8 cellular contexts compared by ENCODE assay signal in the genomic region with DNA sequence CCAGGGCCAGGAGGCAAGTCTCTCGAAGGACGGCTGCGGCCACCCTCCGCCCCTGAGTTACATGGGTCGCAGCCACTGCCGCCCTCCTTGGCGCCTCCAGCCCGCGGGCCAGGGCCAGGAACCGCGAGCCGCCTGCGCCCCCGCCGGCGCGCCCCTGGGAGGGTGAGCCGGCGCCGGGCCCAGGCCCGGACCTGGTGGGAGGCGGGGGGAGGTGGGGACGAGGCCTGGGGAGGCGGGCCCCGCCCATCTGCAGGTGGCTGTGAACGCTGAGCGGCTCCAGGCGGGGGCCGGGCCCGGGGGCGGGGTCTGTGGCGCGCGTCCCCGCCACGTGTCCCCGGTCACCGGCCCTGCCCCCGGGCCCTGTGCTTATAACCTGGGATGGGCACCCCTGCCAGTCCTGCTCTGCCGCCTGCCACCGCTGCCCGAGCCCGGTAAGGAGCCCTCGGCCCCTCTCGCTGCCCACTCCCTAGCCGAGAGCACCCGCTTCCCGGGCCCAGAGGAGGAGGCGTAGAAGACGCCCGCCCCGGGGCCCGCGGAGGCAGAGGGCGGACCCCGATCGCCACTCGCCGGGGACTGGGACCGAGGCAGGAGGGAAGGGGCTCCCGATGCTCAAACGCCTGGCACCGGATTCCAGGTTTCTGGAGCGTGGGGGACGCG. TPM values are rescaled to one million over a fixed set of nuclear protein-coding genes. Genes with fewer than 3 reads are reported as not detected.
A peak's percentile ranks its signal among the peaks of the same experiment; 100 is the strongest.
DNase-seq lines count a peak whose midpoint lies in the region; ATAC-seq and TF ChIP-seq lines count a peak whose summit lies in the region.

A gene (plus strand): TSS at position 397 of the 657 bp plus-strand sequence. CDS start 7,268 bp downstream, outside the sequence.

- TF ChIP-seq POLR2A in lower leg skin (IDR thresholded peaks at IDR 0.05), result no peak

- H3K27ac ChIP-seq in BLaER1 (peak within 1 kb of the TSS; percentile 83), WERI-Rb-1 (peak within 1 kb of the TSS; percentile 90), cingulate gyrus (ENCODE audit: low read depth, low read length) (peak within 1 kb of the TSS; percentile 39)

- ATAC-seq in GM18519 (IDR thresholded peaks at IDR 0.05; ENCODE audit: low FRiP score, unreplicated experiment) (no peak), HG03175 (IDR thresholded peaks at IDR 0.05; ENCODE audit: unreplicated experiment) (no peak)

- no peaks in the 10 kb centered on the region for H4K20me1 ChIP-seq in BLaER1

- peak within 1 kb of the TSS; percentile 84 for H3K4me3 ChIP-seq in BLaER1
- H3K4me3 ChIP-seq in WERI-Rb-1 (ENCODE audit: low read depth, low read length), result peak within 1 kb of the TSS; percentile 67
- H3K4me3 ChIP-seq in lower leg skin (ENCODE audit: low read depth, poor library complexity, severe bottlenecking), result peak within 1 kb of the TSS; percentile 37

- H3K9ac ChIP-seq in BLaER1, result peak within 1 kb of the TSS; percentile 85

- peaks cover 56% of the 10 kb centered on the region for H3K4me1 ChIP-seq in BLaER1

- H3K4me2 ChIP-seq in BLaER1, result peak within 1 kb of the TSS; percentile 98

- H3K27me3 Mint-ChIP-seq in IgD-negative memory B cell, result peaks cover 28% of the 10 kb centered on the region

- 0% methylated on average over 21 of the region's 66 CpGs for WGBS in lower leg skin, 2 donors

- peak within 1 kb of the TSS; percentile 26 to 79 (median 58) for H3K4me3 Mint-ChIP-seq in IgD-negative memory B cell

- H3K27ac Mint-ChIP-seq in IgD-negative memory B cell, result no peak within 1 kb of the TSS

- intact Hi-C loops in lower leg skin (cut with DNase I; ENCODE audit: low total_unique reads), result no loop called here

- peaks cover 2 to 9% (median 6%) of the 10 kb centered on the region in 3 donors for H3K9me3 Mint-ChIP-seq in IgD-negative memory B cell

- H3K9me3 ChIP-seq in BLaER1 (peaks cover 16% of the 10 kb centered on the region), WERI-Rb-1 (ENCODE audit: severe bottlenecking) (peaks cover 13% of the 10 kb centered on the region)

- H3K36me3 Mint-ChIP-seq in IgD-negative memory B cell, result peaks cover 2% of the 10 kb centered on the region

- peaks cover 7% of the 10 kb centered on the region; the same call in 1 of the 2 replicates for H3K27me3 ChIP-seq in BLaER1
- H3K27me3 ChIP-seq in WERI-Rb-1 (ENCODE audit: insufficient read depth, low read depth, severe bottlenecking), result no peaks in the 10 kb centered on the region

- H3K4me1 Mint-ChIP-seq in IgD-negative memory B cell, result no peaks in the 10 kb centered on the region

- TF ChIP-seq CTCF in WERI-Rb-1 (IDR thresholded peaks at IDR 0.05; ENCODE audit: low read depth, low read length) (no peak), lower leg skin (IDR thresholded peaks at IDR 0.05) (no peak)

- no peaks in the 10 kb centered on the region for H3K36me3 ChIP-seq in BLaER1
- H3K36me3 ChIP-seq in WERI-Rb-1, result no peaks in the 10 kb centered on the region

- DNase-seq in WERI-Rb-1, result peak; percentile 94
- DNase-seq in lower leg skin (ENCODE audit: low spot score in 2 of 2), result peak in 1 of 2 donors; percentile 91
- DNase-seq in stimulated activated CD4-positive, alpha-beta T cell treated with anti-CD3 and anti-CD28 coated beads, TNF-alpha, amount 100 ng/mL, for 24 hours (ENCODE audit: low read depth in 3 of 3), result peak in 2 of 3 experiments; percentile 26 to 56

RNA-seq across cellular contexts. Expression of the gene that starts here (rescaled TPM):
- polyA plus RNA-seq in IgD-negative memory B cell, result not detected
- 100 to 1,000 TPM in 3 of 4 donors, 10 to 100 TPM in 1; 98.7 to 104 (median 103) TPM for total RNA-seq in lower leg skin

Comparison
In these comparisons a context has a peak if more than half of its experiments do, and no peak if none do; other contexts are left out.
1. H3K27ac ChIP-seq: peak in every context shown above with its lines; median percentile 90 in WERI-Rb-1; 83 in BLaER1; 39 in cingulate gyrus.